ENCODE assay signal across 8 cellular contexts in the genomic region with DNA sequence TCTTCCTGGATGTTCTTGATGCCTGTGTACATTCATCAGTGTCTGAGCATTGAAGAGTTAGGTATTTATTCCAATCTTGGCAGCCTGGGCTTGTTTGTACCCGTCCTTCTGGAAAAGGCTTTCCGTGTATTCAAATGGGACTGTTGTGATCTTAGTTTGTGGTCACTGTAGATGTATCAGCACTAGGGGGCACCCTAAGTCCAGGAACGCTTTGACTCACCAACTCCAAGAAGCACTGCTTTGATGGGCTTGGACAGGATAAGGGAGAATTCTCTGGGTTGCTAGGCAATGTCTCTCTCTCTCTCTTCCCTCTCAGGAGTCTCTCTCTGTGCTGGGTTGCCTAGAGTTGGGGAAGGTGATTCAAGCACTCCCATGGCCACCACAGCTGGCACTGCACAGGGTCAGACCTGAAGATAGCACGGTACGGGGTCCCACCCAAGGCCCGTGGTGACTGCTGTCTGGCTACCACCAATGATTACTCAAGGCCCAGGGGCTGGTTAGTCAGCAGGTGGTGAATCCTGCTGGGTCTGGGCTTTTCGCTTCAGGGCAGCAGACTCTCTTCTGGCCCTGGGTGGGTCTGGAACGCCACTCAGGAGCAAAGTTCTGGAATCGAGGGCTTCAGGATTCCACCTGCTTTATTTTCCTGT.
DNase-seq lines count a peak whose midpoint lies in the region; ATAC-seq and TF ChIP-seq lines count a peak whose summit lies in the region.

No MANE protein-coding gene starts in this region.

- no peaks in the 10 kb centered on the region for H3F3A ChIP-seq in Loucy (ENCODE audit: low read depth)

- no peaks in the 10 kb centered on the region for H3K79me2 ChIP-seq in Loucy (ENCODE audit: insufficient read depth, low read length)

- H3K27ac Mint-ChIP-seq in progenitor cell of endocrine pancreas: no peak overlapping the region

- ATAC-seq in HG03439 (IDR thresholded peaks at IDR 0.05; ENCODE audit: unreplicated experiment): no peak
- ATAC-seq in HG03571 (IDR thresholded peaks at IDR 0.05; ENCODE audit: unreplicated experiment): no peak

- no peaks in the 10 kb centered on the region for H3K9me3 Mint-ChIP-seq in progenitor cell of endocrine pancreas (ENCODE audit: low read depth)

- H3K9me2 ChIP-seq in Loucy (replicated peaks; ENCODE audit: low read depth, low read length): no peaks in the 10 kb centered on the region

- TF ChIP-seq CTCF in Loucy (conservative IDR thresholded peaks at IDR 0.05; ENCODE audit: low read length): peak; percentile 76
- TF ChIP-seq CTCF in fibroblast of villous mesenchyme (IDR thresholded peaks at IDR 0.05; ENCODE audit: insufficient read depth, low read depth, low read length): peak; percentile 70
- peak; percentile 64 for TF ChIP-seq CTCF in progenitor cell of endocrine pancreas (IDR thresholded peaks at IDR 0.05; ENCODE audit: unreplicated experiment)

- H3K4me1 Mint-ChIP-seq in progenitor cell of endocrine pancreas (ENCODE audit: low read depth): peaks cover 2% of the 10 kb centered on the region

- H3K4me2 ChIP-seq in Loucy (ENCODE audit: low read depth, low read length, poor library complexity, severe bottlenecking): no peak overlapping the region

- peaks cover 23% of the 10 kb centered on the region for H3K36me3 Mint-ChIP-seq in progenitor cell of endocrine pancreas (ENCODE audit: insufficient read depth)

- peak; percentile 29 to 44 for DNase-seq in activated T-cell treated with anti-CD3 and anti-CD28 coated beads, Interleukin-2, amount 50 U/mL, for 48 hours
- no peak for DNase-seq in activated T-cell treated with anti-CD3 and anti-CD28 coated beads, Interleukin-2, amount 50 U/mL, for 1 hour
- DNase-seq in UCSD-AML1 (lab: John Stamatoyannopoulos, UW; ENCODE audit: unreplicated experiment) (peak; percentile 38), fibroblast of villous mesenchyme (ENCODE audit: low read depth) (peak; percentile 78), progenitor cell of endocrine pancreas (ENCODE audit: low spot score, unreplicated experiment) (no peak)

- no peak overlapping the region for H3K4me3 Mint-ChIP-seq in progenitor cell of endocrine pancreas (ENCODE audit: low read depth)

- H3K4me3 ChIP-seq in Loucy (ENCODE audit: low read length, poor library complexity, severe bottlenecking) (no peak overlapping the region), fibroblast of villous mesenchyme (ENCODE audit: low read depth, low read length) (no peak overlapping the region)

- no peak overlapping the region for H3K9ac ChIP-seq in Loucy (ENCODE audit: low read depth, low read length, poor library complexity, severe bottlenecking)

- no peaks in the 10 kb centered on the region for H3K27me3 Mint-ChIP-seq in progenitor cell of endocrine pancreas

- no peaks in the 10 kb centered on the region for H3K9me3 ChIP-seq in Loucy (ENCODE audit: insufficient read depth, low read depth, low read length)

- peaks cover 53% of the 10 kb centered on the region; the same call in 1 of the 2 replicates for H3K36me3 ChIP-seq in Loucy (ENCODE audit: insufficient read depth, low read length)

- H2AFZ ChIP-seq in Loucy (ENCODE audit: low read length): no peak overlapping the region

- no peaks in the 10 kb centered on the region for H3K4me1 ChIP-seq in Loucy (ENCODE audit: insufficient read depth, low read length, poor library complexity, severe bottlenecking)

- H4K20me1 ChIP-seq in Loucy (ENCODE audit: insufficient read depth, low read length, poor library complexity, severe bottlenecking): no peaks in the 10 kb centered on the region

- no peaks in the 10 kb centered on the region for H3K27me3 ChIP-seq in Loucy (ENCODE audit: insufficient read depth, low read length, poor library complexity, severe bottlenecking)

Comparison
In these comparisons a context has a peak if more than half of its experiments do, and no peak if none do; other contexts are left out.
1. DNase-seq: peak in activated T-cell treated with anti-CD3 and anti-CD28 coated beads, Interleukin-2, amount 50 U/mL, for 48 hours (2 of 2), UCSD-AML1 (single experiment) and fibroblast of villous mesenchyme (single experiment); none in activated T-cell treated with anti-CD3 and anti-CD28 coated beads, Interleukin-2, amount 50 U/mL, for 1 hour (single experiment) and progenitor cell of endocrine pancreas (single experiment).
2. Peak in every context shown above with its lines, with median percentiles within 50 percentile points of each other: CTCF ChIP-seq.